Comparison of ENCODE assay signal across 1 cellular context in the genomic region with DNA sequence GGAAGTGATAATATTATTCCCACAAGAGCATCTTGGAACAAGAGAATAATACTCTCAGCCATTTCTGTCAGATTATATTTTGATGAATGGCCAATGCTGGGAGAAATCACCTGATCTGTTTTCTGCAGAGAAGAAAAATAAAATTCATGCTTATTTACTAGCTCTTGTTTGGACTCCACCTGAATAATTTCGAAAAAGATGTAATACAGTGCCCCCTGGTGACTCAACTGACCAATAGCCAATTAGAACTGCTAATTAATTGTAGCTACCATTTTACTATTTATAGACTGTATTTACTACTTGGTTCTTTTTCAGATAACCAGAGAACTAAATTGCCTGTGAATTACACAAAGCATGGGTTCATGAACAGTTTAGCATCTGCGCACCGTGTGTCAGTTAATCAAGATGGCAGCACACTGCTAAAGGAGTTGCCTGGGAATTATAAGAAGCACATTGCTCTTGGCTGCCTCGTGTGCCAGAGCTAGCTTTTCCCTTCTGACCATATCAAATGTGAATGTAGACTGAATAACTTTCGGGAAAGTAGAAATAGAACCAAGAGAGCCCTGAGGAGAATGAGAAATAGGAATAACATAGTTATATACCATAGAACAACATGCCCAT.
TF ChIP-seq lines count a peak whose summit lies in the region.

No MANE protein-coding gene starts in this region.

TF ChIP-seq in SK-N-SH treated with all-trans-retinoic acid at 6 μM for 48 hours, 23 proteins besides CTCF, POLR2A, EP300 and RAD21 (continued from another document):
- TF ChIP-seq ARNTL (CRISPR knock-in tag; IDR thresholded peaks at IDR 0.05; ENCODE audit: borderline replicate concordance, low read depth), result no peak
- no peak for TF ChIP-seq TCF4 (CRISPR knock-in tag; IDR thresholded peaks at IDR 0.05; ENCODE audit: borderline replicate concordance)
- TF ChIP-seq TOX (CRISPR knock-in tag; IDR thresholded peaks at IDR 0.05; ENCODE audit: borderline replicate concordance), result no peak
- TF ChIP-seq RARB (CRISPR knock-in tag; IDR thresholded peaks at IDR 0.05), result no peak
- no peak for TF ChIP-seq PPARA (CRISPR knock-in tag; IDR thresholded peaks at IDR 0.05; ENCODE audit: borderline replicate concordance)
